Comparison of ENCODE assay signal across 8 cellular contexts in the genomic region with DNA sequence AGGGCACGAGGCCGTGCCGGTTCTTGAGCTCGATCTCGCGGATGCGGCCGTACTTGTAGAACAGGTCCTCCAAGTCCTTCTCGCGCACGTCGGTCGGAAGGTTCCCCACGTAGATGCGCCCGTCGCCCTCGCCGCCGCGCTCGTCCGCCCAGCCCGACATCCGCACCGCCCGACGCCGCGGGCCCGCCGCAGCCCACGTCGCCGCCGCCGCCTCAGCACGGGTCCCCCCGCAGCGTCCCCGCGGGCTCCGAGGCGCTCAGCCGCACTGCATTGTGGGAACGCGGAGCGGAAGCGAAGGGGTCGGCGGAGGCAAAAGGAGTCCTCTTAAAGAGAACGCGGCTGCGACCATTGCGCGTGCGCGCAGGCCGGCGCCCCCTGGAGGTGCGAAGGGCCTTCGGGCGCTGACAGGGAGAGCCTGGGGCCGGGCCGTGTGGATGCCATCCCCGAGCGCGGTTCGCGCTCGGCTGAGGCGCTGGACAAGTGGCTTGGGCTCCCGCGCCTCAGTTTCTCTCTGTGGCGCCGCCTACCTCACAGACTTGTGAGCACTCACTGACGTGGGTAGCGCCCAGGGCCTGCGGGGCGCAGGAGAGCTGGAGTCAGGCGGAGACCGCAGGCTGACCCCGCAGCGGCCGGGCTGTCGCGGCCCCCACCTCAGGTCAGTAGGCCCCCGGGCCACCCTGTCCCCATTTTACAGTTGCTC. TPM values are rescaled to one million over a fixed set of nuclear protein-coding genes. Genes with fewer than 3 reads are reported as not detected.
DNase-seq lines count a peak whose midpoint lies in the region; ATAC-seq, FAIRE-seq and TF ChIP-seq lines count a peak whose summit lies in the region.

A gene with protein sequence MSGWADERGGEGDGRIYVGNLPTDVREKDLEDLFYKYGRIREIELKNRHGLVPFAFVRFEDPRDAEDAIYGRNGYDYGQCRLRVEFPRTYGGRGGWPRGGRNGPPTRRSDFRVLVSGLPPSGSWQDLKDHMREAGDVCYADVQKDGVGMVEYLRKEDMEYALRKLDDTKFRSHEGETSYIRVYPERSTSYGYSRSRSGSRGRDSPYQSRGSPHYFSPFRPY (minus strand): TSS at position 299 of the 700 bp plus-strand sequence. CDS start 139 bp downstream, at position 160.

- no peaks in the 10 kb centered on the region for H3K27me3 ChIP-seq in RWPE2 (ENCODE audit: insufficient read depth, poor library complexity, severe bottlenecking)

- peak; percentile 96 for DNase-seq in ELF-1 (ENCODE audit: low read depth, low spot score)
- peak; percentile 98 for DNase-seq in H54 (ENCODE audit: insufficient read length, low spot score)
- DNase-seq in LoVo (ENCODE audit: low spot score) = peak; percentile 99
- DNase-seq in RWPE2 (ENCODE audit: low spot score) = peak; percentile 90
- DNase-seq in activated T-helper 9 cell treated with anti-CD3 and anti-CD28 coated beads, Interleukin-2, amount 50 U/mL, for 16 hours (ENCODE audit: low read depth) = peak; percentile 96
- peak; percentile 98 for DNase-seq in fibroblast of the aortic adventitia (ENCODE audit: low read depth)
- DNase-seq in nephron progenitor cell = peak; percentile 99
- peak; percentile 98 for DNase-seq in stimulated activated naive CD8-positive, alpha-beta T cell treated with anti-CD3 and anti-CD28 coated beads, Interleukin-15, amount 100 ng/mL, for 72 hours

- peaks cover 31% of the 10 kb centered on the region for H3K36me3 ChIP-seq in RWPE2 (ENCODE audit: low read depth)

- H3K27me3 Mint-ChIP-seq in nephron progenitor cell (ENCODE audit: low read depth, poor library complexity) = peaks cover 7% of the 10 kb centered on the region
- no peaks in the 10 kb centered on the region for H3K27me3 Mint-ChIP-seq in stimulated activated naive CD8-positive, alpha-beta T cell treated with anti-CD3 and anti-CD28 coated beads, Interleukin-15, amount 100 ng/mL, for 72 hours

- H3K4me3 ChIP-seq in RWPE2 (ENCODE audit: severe bottlenecking) (peak within 1 kb of the TSS; percentile 99), fibroblast of the aortic adventitia (ENCODE audit: low read depth, low read length) (peak within 1 kb of the TSS; percentile 93)

- H3K9me3 ChIP-seq in RWPE2 (ENCODE audit: severe bottlenecking) = no peaks in the 10 kb centered on the region

- TF ChIP-seq CTCF in RWPE2 (IDR thresholded peaks at IDR 0.05; ENCODE audit: poor library complexity, severe bottlenecking) (peak; percentile 94), fibroblast of the aortic adventitia (IDR thresholded peaks at IDR 0.05; ENCODE audit: insufficient read depth, low read length) (peak; percentile 89), nephron progenitor cell (IDR thresholded peaks at IDR 0.05) (peak; percentile 79)

- peak within 1 kb of the TSS; percentile 87 for H3K27ac Mint-ChIP-seq in nephron progenitor cell
- H3K27ac Mint-ChIP-seq in stimulated activated naive CD8-positive, alpha-beta T cell treated with anti-CD3 and anti-CD28 coated beads, Interleukin-15, amount 100 ng/mL, for 72 hours = peak within 1 kb of the TSS; percentile 97 to 98

- TF ChIP-seq POLR2A in H54 (IDR thresholded peaks at IDR 0.05; ENCODE audit: low read depth, low read length) = peak; percentile 84

- ATAC-seq in RWPE2 (ENCODE audit: low read depth) = peak; percentile 77
- peak; percentile 96 for ATAC-seq in stimulated activated naive CD8-positive, alpha-beta T cell treated with anti-CD3 and anti-CD28 coated beads, Interleukin-15, amount 100 ng/mL, for 72 hours

- peaks cover 31% of the 10 kb centered on the region for H3K36me3 Mint-ChIP-seq in nephron progenitor cell (ENCODE audit: low read depth)

- peaks cover 17% of the 10 kb centered on the region for H3K4me1 ChIP-seq in RWPE2 (ENCODE audit: insufficient read depth, poor library complexity, severe bottlenecking)

- no peaks in the 10 kb centered on the region for H3K9me3 Mint-ChIP-seq in nephron progenitor cell
- H3K9me3 Mint-ChIP-seq in stimulated activated naive CD8-positive, alpha-beta T cell treated with anti-CD3 and anti-CD28 coated beads, Interleukin-15, amount 100 ng/mL, for 72 hours = no peaks in the 10 kb centered on the region

- FAIRE-seq in H54 (lab: Jason Lieb, UNC) = no peak

- H3K4me1 Mint-ChIP-seq in nephron progenitor cell = peaks cover 64% of the 10 kb centered on the region
- peaks cover 71% of the 10 kb centered on the region for H3K4me1 Mint-ChIP-seq in stimulated activated naive CD8-positive, alpha-beta T cell treated with anti-CD3 and anti-CD28 coated beads, Interleukin-15, amount 100 ng/mL, for 72 hours

- peak within 1 kb of the TSS; percentile 88 for H3K27ac ChIP-seq in RWPE2 (ENCODE audit: poor library complexity, severe bottlenecking)

- H3K4me3 Mint-ChIP-seq in nephron progenitor cell = peak within 1 kb of the TSS; percentile 93
- H3K4me3 Mint-ChIP-seq in stimulated activated naive CD8-positive, alpha-beta T cell treated with anti-CD3 and anti-CD28 coated beads, Interleukin-15, amount 100 ng/mL, for 72 hours = peak within 1 kb of the TSS; percentile 93 to 98

RNA-seq across cellular contexts. Expression of the gene that starts here (rescaled TPM):
- total RNA-seq in fibroblast of the aortic adventitia (ENCODE audit: low replicate concordance) = 87.3 and 104 TPM in 2 replicates

Comparison
In these comparisons a context has a peak if more than half of its experiments do, and no peak if none do; other contexts are left out.
1. Peak in every context shown above with its lines: DNase-seq, ATAC-seq, H3K4me3 ChIP-seq and H3K27ac ChIP-seq.